8 cellular contexts compared by ENCODE assay signal in genomic region chr22:45308624-45309421, GRCh38.
DNase-seq lines count a peak whose midpoint lies in the region; ATAC-seq and TF ChIP-seq lines count a peak whose summit lies in the region.

No MANE protein-coding gene starts in this region.

- no peak for TF ChIP-seq CTCF in GM06990 (IDR thresholded peaks at IDR 0.05; ENCODE audit: insufficient read depth, low read length, poor library complexity, severe bottlenecking)

- H3K27ac ChIP-seq in cingulate gyrus (ENCODE audit: low read depth, low read length) (peak overlapping the region; percentile 76), muscle layer of duodenum (ENCODE audit: low read length) (peak overlapping the region; percentile 69)

- H3K9me3 ChIP-seq in muscle layer of duodenum (ENCODE audit: control insufficient read depth in 1 of 2, low read length in 2 of 2), result no peaks in the 10 kb centered on the region

- H3K36me3 ChIP-seq in GM06990 (ENCODE audit: control insufficient read depth, insufficient read depth, low read length), result no peaks in the 10 kb centered on the region
- H3K36me3 ChIP-seq in muscle layer of duodenum (ENCODE audit: control insufficient read depth in 1 of 2, insufficient read depth in 2 of 2, low read length in 2 of 2), result no peaks in the 10 kb centered on the region

- no peak for DNase-seq in GM06990 (ENCODE audit: extremely low read depth, insufficient read length)
- peak; percentile 22 for DNase-seq in NOMO-1 treated with DMSO at 0.1 percent for 48 hours (lab: John Stamatoyannopoulos, UW; ENCODE audit: unreplicated experiment)

- H3K4me3 ChIP-seq in GM06990 (replicated peaks; ENCODE audit: low read depth, low read length) (peak overlapping the region; percentile 47), muscle layer of duodenum (ENCODE audit: low read depth in 1 of 2, low read length in 2 of 2) (peak overlapping the region; percentile 63 to 86)

- no peaks in the 10 kb centered on the region for H3K27me3 ChIP-seq in GM06990 (replicated peaks; ENCODE audit: control insufficient read depth, insufficient read depth, low read length)
- H3K27me3 ChIP-seq in muscle layer of duodenum (ENCODE audit: low read depth, low read length), result no peaks in the 10 kb centered on the region

- ATAC-seq in HG03457 (IDR thresholded peaks at IDR 0.05; ENCODE audit: unreplicated experiment) (no peak), GM21619 (IDR thresholded peaks at IDR 0.05; ENCODE audit: unreplicated experiment) (no peak), GM18519 (IDR thresholded peaks at IDR 0.05; ENCODE audit: low FRiP score, unreplicated experiment) (no peak), HG03342 (IDR thresholded peaks at IDR 0.05; ENCODE audit: unreplicated experiment) (no peak)

- H3K4me1 ChIP-seq in muscle layer of duodenum (ENCODE audit: control insufficient read depth in 1 of 2, insufficient read depth in 2 of 2, low read length in 2 of 2), result peaks cover 5 to 18% of the 10 kb centered on the region in 2 donors
